29 cellular contexts compared by ENCODE assay signal in the genomic region with DNA sequence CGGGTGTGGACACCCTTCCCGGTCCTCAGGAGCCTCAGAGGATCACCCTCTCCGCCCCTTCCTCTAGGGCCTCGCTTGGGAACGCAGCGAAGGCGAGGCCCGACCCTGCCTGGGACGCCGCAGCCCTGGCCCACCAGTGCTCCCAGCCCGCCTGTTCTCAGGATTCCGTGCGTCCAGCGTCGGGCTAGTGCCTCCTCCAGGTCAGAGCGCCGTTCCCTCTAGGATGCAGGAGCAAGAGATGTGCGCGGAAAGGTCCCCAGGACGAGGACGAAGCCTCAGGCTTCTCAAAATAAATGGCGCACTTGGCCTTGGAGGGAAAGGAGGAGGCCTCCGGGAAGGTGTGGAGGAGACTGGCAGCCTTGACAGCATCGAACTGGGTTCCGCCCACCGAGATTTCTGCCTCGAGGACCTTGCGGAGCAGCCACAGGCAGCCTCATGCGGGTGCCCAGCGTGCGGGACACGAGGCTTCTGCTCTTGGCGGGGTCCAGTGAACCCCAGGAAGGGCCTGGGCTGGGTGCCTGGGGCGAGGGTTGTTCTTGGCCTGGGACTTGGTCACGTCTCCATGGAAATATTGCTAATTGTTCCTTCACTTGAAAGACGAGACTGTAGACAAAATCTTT. TPM values are rescaled to one million over a fixed set of nuclear protein-coding genes. Genes with fewer than 3 reads are reported as not detected.
"Had no signal": no experiment of that assay in that cellular context is flagged by ENCODE, and none has a peak within 500 bp of the region (broad histone marks: within the 10 kb centered on the region; RNA-seq: fewer than 3 reads in every experiment).

No MANE protein-coding gene starts in this region.

- H3K9ac ChIP-seq: KMS-11 had no signal

- H3K36me3 ChIP-seq: ascending aorta, cardiac muscle cell had no signal

- H3K9me3 ChIP-seq: ascending aorta had no signal

- ATAC-seq: activated CD4-positive, alpha-beta T cell treated with anti-CD3 and anti-CD28 coated beads for 36 hours; activated CD4-positive, CD25-positive, alpha-beta regulatory T cell treated with anti-CD3 and anti-CD28 coated beads, Interleukin-2, amount 50 U/mL, for 24 hours; activated CD8-positive, alpha-beta T cell treated with anti-CD3 and anti-CD28 coated beads, Interleukin-2, amount 10 ng/mL, durations not matched to agents 7 days and 5 days; Panc1 had no signal

- DNase-seq: activated CD4-positive, alpha-beta T cell treated with anti-CD3 and anti-CD28 coated beads for 36 hours; activated CD4-positive, alpha-beta T cell treated with anti-CD3 and anti-CD28 coated beads, Interleukin-2, amount 10 ng/mL, durations not matched to agents 7 days and 5 days; activated CD4-positive, alpha-beta T cell treated with anti-CD3 and anti-CD28 coated beads, Interleukin-2, amount 50 U/mL, for 48 hours; activated CD8-positive, alpha-beta T cell treated with anti-CD3 and anti-CD28 coated beads, Interleukin-2, amount 10 ng/mL, durations not matched to agents 7 days and 5 days; activated gamma-delta T cell; activated naive CD4-positive, alpha-beta T cell treated with Interleukin-2 at 50 U/mL for 16 hours; activated naive CD8-positive, alpha-beta T cell treated with anti-CD3 and anti-CD28 coated beads, Interleukin-2, amount 10 ng/mL, durations not matched to agents 7 days and 5 days; activated T-cell treated with anti-CD3 and anti-CD28 coated beads, Interleukin-2, amount 50 U/mL, for 24 hours; amygdala; MM.1S; MV-4-11; NCI-H1092; NCI-H1436 treated with DMSO at 0.1 percent for 48 hours; NCI-H1694 treated with DMSO at 0.1 percent for 48 hours; NCI-H2029; NCI-H345; NCI-H524 treated with DMSO at 0.1 percent for 48 hours; SW 1271; T-helper 1 cell; T-helper 2 cell; T-helper 9 cell had no signal

- H3K27ac Mint-ChIP-seq: activated CD4-positive, alpha-beta T cell treated with anti-CD3 and anti-CD28 coated beads for 36 hours; activated CD4-positive, alpha-beta T cell treated with anti-CD3 and anti-CD28 coated beads, Interleukin-2, amount 10 ng/mL, durations not matched to agents 7 days and 5 days; activated CD8-positive, alpha-beta T cell treated with anti-CD3 and anti-CD28 coated beads, Interleukin-2, amount 10 ng/mL, durations not matched to agents 7 days and 5 days; activated naive CD4-positive, alpha-beta T cell treated with anti-CD3 and anti-CD28 coated beads, Interleukin-2, amount 50 U/mL, for 24 hours; activated naive CD8-positive, alpha-beta T cell treated with anti-CD3 and anti-CD28 coated beads, Interleukin-2, amount 10 ng/mL, durations not matched to agents 7 days and 5 days; activated T-cell treated with anti-CD3 and anti-CD28 coated beads, Interleukin-2, amount 50 U/mL, for 24 hours; activated T-helper 2 cell treated with anti-CD3 and anti-CD28 coated beads, Interferon-gamma antibody, Interleukin-2, Interleukin-4, amounts not matched to agents 10 μg/mL and 5 μg/mL and 100 μg/mL, durations not matched to agents 14 hours and 24 hours and 36 hours had no signal

- H3K27ac ChIP-seq: ascending aorta, cardiac muscle cell, KMS-11 had no signal

- H3K4me2 ChIP-seq: KMS-11 had no signal

- H3K9me3 Mint-ChIP-seq: activated CD4-positive, alpha-beta T cell treated with anti-CD3 and anti-CD28 coated beads, Interleukin-2, amount 10 ng/mL, durations not matched to agents 7 days and 5 days; activated naive CD8-positive, alpha-beta T cell treated with anti-CD3 and anti-CD28 coated beads, Interleukin-2, amount 10 ng/mL, durations not matched to agents 7 days and 5 days; activated T-cell treated with anti-CD3 and anti-CD28 coated beads, Interleukin-2, amount 50 U/mL, for 24 hours; activated T-helper 2 cell treated with anti-CD3 and anti-CD28 coated beads, Interferon-gamma antibody, Interleukin-2, Interleukin-4, amounts not matched to agents 10 μg/mL and 5 μg/mL and 100 μg/mL, durations not matched to agents 14 hours and 24 hours and 36 hours had no signal

- H3K36me3 Mint-ChIP-seq: activated naive CD4-positive, alpha-beta T cell treated with anti-CD3 and anti-CD28 coated beads, Interleukin-2, amount 50 U/mL, for 24 hours; activated naive CD8-positive, alpha-beta T cell treated with anti-CD3 and anti-CD28 coated beads, Interleukin-2, amount 10 ng/mL, durations not matched to agents 7 days and 5 days had no signal

- H3K4me3 ChIP-seq: ascending aorta, cardiac muscle cell had no signal

- H3K4me1 ChIP-seq: ascending aorta had no signal

- H3K27me3 ChIP-seq: ascending aorta, cardiac muscle cell had no signal

- H3K4me3 Mint-ChIP-seq: activated CD4-positive, alpha-beta T cell treated with anti-CD3 and anti-CD28 coated beads for 36 hours; activated CD4-positive, alpha-beta T cell treated with anti-CD3 and anti-CD28 coated beads, Interleukin-2, amount 10 ng/mL, durations not matched to agents 7 days and 5 days; activated CD8-positive, alpha-beta T cell treated with anti-CD3 and anti-CD28 coated beads, Interleukin-2, amount 10 ng/mL, durations not matched to agents 7 days and 5 days; activated naive CD4-positive, alpha-beta T cell treated with anti-CD3 and anti-CD28 coated beads, Interleukin-2, amount 50 U/mL, for 24 hours; activated naive CD8-positive, alpha-beta T cell treated with anti-CD3 and anti-CD28 coated beads, Interleukin-2, amount 10 ng/mL, durations not matched to agents 7 days and 5 days; activated T-cell treated with anti-CD3 and anti-CD28 coated beads, Interleukin-2, amount 50 U/mL, for 24 hours; central memory CD8-positive, alpha-beta T cell had no signal

- H3K4me1 Mint-ChIP-seq: activated CD4-positive, alpha-beta T cell treated with anti-CD3 and anti-CD28 coated beads for 36 hours; activated CD4-positive, alpha-beta T cell treated with anti-CD3 and anti-CD28 coated beads, Interleukin-2, amount 10 ng/mL, durations not matched to agents 7 days and 5 days; activated naive CD4-positive, alpha-beta T cell treated with anti-CD3 and anti-CD28 coated beads, Interleukin-2, amount 50 U/mL, for 24 hours; activated naive CD8-positive, alpha-beta T cell treated with anti-CD3 and anti-CD28 coated beads, Interleukin-2, amount 10 ng/mL, durations not matched to agents 7 days and 5 days; central memory CD8-positive, alpha-beta T cell had no signal

RNA-seq across cellular contexts. Expression of a gene that starts 35.1 kb away (rescaled TPM):
- total RNA-seq: activated CD4-positive, alpha-beta T cell treated with anti-CD3 and anti-CD28 coated beads, Interleukin-2, amount 10 ng/mL, durations not matched to agents 7 days and 5 days; activated CD8-positive, alpha-beta T cell treated with anti-CD3 and anti-CD28 coated beads, Interleukin-2, amount 10 ng/mL, durations not matched to agents 7 days and 5 days; activated naive CD8-positive, alpha-beta T cell treated with anti-CD3 and anti-CD28 coated beads, Interleukin-2, amount 10 ng/mL, durations not matched to agents 7 days and 5 days; activated T-helper 2 cell treated with anti-CD3 and anti-CD28 coated beads, Interferon-gamma antibody, Interleukin-2, Interleukin-4, amounts not matched to agents 10 μg/mL and 5 μg/mL and 100 μg/mL, durations not matched to agents 14 hours and 24 hours and 36 hours; ascending aorta had no signal
